In the genomic region with DNA sequence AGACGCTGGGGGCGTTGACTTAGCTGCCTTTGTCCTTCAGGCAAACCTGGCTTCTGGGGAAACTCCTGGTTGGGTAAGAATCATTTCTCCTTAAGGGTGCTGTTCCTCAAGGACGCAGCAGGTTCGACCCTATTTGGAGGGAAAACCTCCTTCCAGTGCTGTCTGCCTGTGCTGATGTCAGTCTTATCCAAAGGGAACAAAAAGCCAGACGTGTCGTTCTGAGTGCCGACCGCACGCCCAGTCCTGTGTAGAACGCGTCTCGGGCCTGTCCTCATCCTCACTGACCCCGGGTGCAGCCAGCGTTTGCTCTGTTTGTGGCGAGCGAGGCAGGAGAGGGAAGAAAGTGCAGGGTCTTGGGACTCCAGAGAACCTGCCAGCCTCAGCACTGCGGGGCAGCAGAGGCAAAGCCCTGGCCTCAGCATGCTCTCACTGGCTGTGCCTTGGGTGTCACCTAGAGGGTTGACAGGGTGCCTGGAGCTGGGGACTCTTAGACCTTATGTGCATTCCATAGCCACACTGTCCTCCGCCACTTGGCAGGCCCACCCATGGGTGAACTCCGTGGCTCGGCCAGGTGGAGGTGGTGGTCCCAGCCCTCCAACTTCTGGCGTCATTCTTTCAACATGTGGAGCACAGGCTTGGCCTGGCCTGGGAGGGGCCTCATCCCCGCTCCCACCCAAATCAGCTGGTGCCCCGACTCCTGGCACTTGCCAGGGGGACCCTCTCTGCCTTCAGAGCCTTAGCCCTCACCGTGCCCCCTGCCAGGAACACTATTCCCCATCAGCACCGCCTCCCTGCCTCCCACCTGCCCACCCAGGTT, we compare ENCODE assay signal across 1 cellular context.
TF ChIP-seq lines count a peak whose summit lies in the region.

No MANE protein-coding gene starts in this region.

TF ChIP-seq in SK-N-SH, 30 proteins besides CTCF, POLR2A, EP300 and RAD21 (continued from another document):
- no peak for TF ChIP-seq POLR2AphosphoS5 (IDR thresholded peaks at IDR 0.05; ENCODE audit: low read depth, low read length)
- TF ChIP-seq, protein P1, sequence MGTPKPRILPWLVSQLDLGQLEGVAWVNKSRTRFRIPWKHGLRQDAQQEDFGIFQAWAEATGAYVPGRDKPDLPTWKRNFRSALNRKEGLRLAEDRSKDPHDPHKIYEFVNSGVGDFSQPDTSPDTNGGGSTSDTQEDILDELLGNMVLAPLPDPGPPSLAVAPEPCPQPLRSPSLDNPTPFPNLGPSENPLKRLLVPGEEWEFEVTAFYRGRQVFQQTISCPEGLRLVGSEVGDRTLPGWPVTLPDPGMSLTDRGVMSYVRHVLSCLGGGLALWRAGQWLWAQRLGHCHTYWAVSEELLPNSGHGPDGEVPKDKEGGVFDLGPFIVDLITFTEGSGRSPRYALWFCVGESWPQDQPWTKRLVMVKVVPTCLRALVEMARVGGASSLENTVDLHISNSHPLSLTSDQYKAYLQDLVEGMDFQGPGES (IDR thresholded peaks at IDR 0.05; ENCODE audit: low read depth, low read length), result no peak
